In the genomic region with DNA sequence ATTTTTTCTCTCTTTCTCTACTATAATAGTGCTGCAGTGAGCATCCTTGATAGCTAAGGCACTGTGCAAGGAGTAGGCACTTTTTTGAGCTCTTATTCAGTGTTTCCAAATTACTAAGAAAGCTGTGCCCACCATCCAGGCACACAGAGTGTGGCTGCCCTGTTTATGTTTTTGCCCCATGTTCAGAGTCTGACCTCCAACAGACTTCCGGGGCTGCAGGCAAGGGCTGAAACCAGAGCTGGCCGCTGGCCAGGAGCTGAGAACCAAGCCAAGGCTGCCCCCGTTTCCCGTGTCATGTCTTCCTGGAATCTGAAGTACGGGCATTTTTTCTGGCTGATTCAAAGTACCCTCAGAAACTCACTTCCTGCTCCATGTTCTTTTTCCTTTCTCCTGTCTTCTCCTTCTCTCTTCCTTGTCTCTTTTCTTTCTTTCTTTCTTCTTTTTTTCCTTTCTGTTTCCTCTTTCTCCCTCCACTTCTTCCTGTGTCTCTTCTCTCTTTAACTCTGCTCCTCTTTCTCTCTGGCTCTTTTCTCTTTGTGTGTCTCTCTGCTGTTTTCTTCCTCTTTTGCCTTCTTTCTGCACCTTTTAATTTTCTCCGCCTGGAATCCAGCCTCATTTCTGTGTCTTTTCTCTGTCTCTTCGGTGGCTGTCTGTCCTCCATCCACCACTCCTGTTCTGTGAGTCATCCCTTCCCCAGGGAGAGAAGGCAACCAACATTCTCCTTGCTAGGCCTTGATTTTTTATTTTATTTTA, we compare ENCODE assay signal across 8 cellular contexts. TPM values are rescaled to one million over a fixed set of nuclear protein-coding genes. Genes with fewer than 3 reads are reported as not detected.
DNase-seq lines count a peak whose midpoint lies in the region; ATAC-seq and TF ChIP-seq lines count a peak whose summit lies in the region.

No MANE protein-coding gene starts in this region.

- H3K4me3 ChIP-seq in lung = no peak overlapping the region

- H3K27ac ChIP-seq in RWPE1 (peak overlapping the region; percentile 86), lung (ENCODE audit: low read depth in 1 of 2, low read length in 1 of 2) (peak overlapping the region; percentile 53 to 63)

- 21 to 22% methylated on average over 7 of the region's 7 CpGs for WGBS in lung, 2 donors

- in situ Hi-C loops in GM13977 (cut with MboI; ENCODE audit: low pct_unique_long_range_greater_than_20kb, low sequenced_read_pairs, unreplicated experiment) = no loop called here

- POLR2A ChIA-PET in RWPE1 (lab: Yijun Ruan, JAX; ENCODE audit: low non-redundant PET) = no interaction called here

- no peaks in the 10 kb centered on the region for H3K9me3 ChIP-seq in lung (ENCODE audit: control insufficient read depth in 2 of 2, insufficient read depth in 1 of 2, low read length in 1 of 2)

- DNase-seq in AML-193 (lab: John Stamatoyannopoulos, UW) = peak; percentile 67 to 75
- peak; percentile 53 for DNase-seq in GM13977 (ENCODE audit: low spot score)
- DNase-seq in RWPE1 (ENCODE audit: low spot score) = peak; percentile 65
- no peak for DNase-seq in chondrocyte (ENCODE audit: low spot score)
- DNase-seq in lung (ENCODE audit: low spot score) = peak; percentile 68
- DNase-seq in stimulated activated naive CD8-positive, alpha-beta T cell treated with anti-CD3 and anti-CD28 coated beads, Interleukin-15, amount 100 ng/mL, for 72 hours = peak; percentile 23 to 51

- peak; percentile 83 for ATAC-seq in HG03571 (IDR thresholded peaks at IDR 0.05; ENCODE audit: unreplicated experiment)
- peak; percentile 45 for ATAC-seq in lung (ENCODE audit: insufficient read depth, low FRiP score)
- peak; percentile 81 for ATAC-seq in stimulated activated naive CD8-positive, alpha-beta T cell treated with anti-CD3 and anti-CD28 coated beads, Interleukin-15, amount 100 ng/mL, for 72 hours
- no peak for ATAC-seq in HG03025 (IDR thresholded peaks at IDR 0.05; ENCODE audit: low FRiP score, unreplicated experiment)

- peaks cover 0 to 10% of the 10 kb centered on the region in 2 donors for H3K4me1 ChIP-seq in lung (ENCODE audit: control insufficient read depth in 2 of 2, insufficient read depth in 2 of 2, low read length in 2 of 2)

- H3K27ac Mint-ChIP-seq in chondrocyte (ENCODE audit: unreplicated experiment) = peak overlapping the region; percentile 100
- H3K27ac Mint-ChIP-seq in stimulated activated naive CD8-positive, alpha-beta T cell treated with anti-CD3 and anti-CD28 coated beads, Interleukin-15, amount 100 ng/mL, for 72 hours = peak overlapping the region; percentile 96 to 98

- TF ChIP-seq CTCF in GM13977 (IDR thresholded peaks at IDR 0.05; ENCODE audit: extremely low read depth, insufficient read depth, missing control alignments) = no peak
- TF ChIP-seq CTCF in RWPE1 (conservative IDR thresholded peaks at IDR 0.05; ENCODE audit: low read depth) = no peak
- TF ChIP-seq CTCF in chondrocyte (IDR thresholded peaks at IDR 0.05) = no peak
- TF ChIP-seq CTCF in lung (IDR thresholded peaks at IDR 0.05; ENCODE audit: control extremely low read depth, extremely low read depth) = no peak

- H3K36me3 ChIP-seq in lung (ENCODE audit: control insufficient read depth in 2 of 2, insufficient read depth in 2 of 2, low read length in 2 of 2) = no peaks in the 10 kb centered on the region

- no peaks in the 10 kb centered on the region for H3K27me3 Mint-ChIP-seq in chondrocyte (ENCODE audit: low read depth)
- H3K27me3 Mint-ChIP-seq in stimulated activated naive CD8-positive, alpha-beta T cell treated with anti-CD3 and anti-CD28 coated beads, Interleukin-15, amount 100 ng/mL, for 72 hours = no peaks in the 10 kb centered on the region

- H3K9me3 Mint-ChIP-seq in chondrocyte (ENCODE audit: low read depth) = no peaks in the 10 kb centered on the region
- no peaks in the 10 kb centered on the region for H3K9me3 Mint-ChIP-seq in stimulated activated naive CD8-positive, alpha-beta T cell treated with anti-CD3 and anti-CD28 coated beads, Interleukin-15, amount 100 ng/mL, for 72 hours

- H3K36me3 Mint-ChIP-seq in chondrocyte (ENCODE audit: low read depth) = no peaks in the 10 kb centered on the region

- CTCF ChIA-PET in RWPE1 (lab: Yijun Ruan, JAX) = interaction anchor here (0.5 to 0.7 kb wide), 6 partner anchors 28 to 1455 kb away, joined by 3 to 4 read pairs (median 3); no protein-coding TSS in a partner anchor

- peak overlapping the region; percentile 70 for H3K4me3 Mint-ChIP-seq in chondrocyte (ENCODE audit: unreplicated experiment)
- H3K4me3 Mint-ChIP-seq in stimulated activated naive CD8-positive, alpha-beta T cell treated with anti-CD3 and anti-CD28 coated beads, Interleukin-15, amount 100 ng/mL, for 72 hours = peak overlapping the region; percentile 78 to 83

- H3K4me1 Mint-ChIP-seq in chondrocyte (ENCODE audit: low read depth) = peaks cover 51% of the 10 kb centered on the region
- H3K4me1 Mint-ChIP-seq in stimulated activated naive CD8-positive, alpha-beta T cell treated with anti-CD3 and anti-CD28 coated beads, Interleukin-15, amount 100 ng/mL, for 72 hours = peaks cover 34% of the 10 kb centered on the region

- no peaks in the 10 kb centered on the region for H3K27me3 ChIP-seq in lung (ENCODE audit: control insufficient read depth, insufficient read depth)

RNA-seq across cellular contexts. Expression of gene KCTD14, which starts 17.0 kb away (rescaled TPM):
- total RNA-seq in chondrocyte (0.36 to 0.48 TPM (median 0.47 TPM) in 3 replicates), lung (10 to 100 TPM in 1 of 2 donors, 1 to 10 TPM in 1; 6.4 to 21.3 TPM)
- polyA plus RNA-seq in lung = 10 to 100 TPM; 14.8 to 24.0 TPM

RNA-seq across cellular contexts. Expression of gene THRSP, which starts 23.6 kb away (rescaled TPM):
- total RNA-seq in chondrocyte (not detected in 3 replicates), lung (not detected)
- under 1 TPM; 0.03 to 0.12 TPM for polyA plus RNA-seq in lung

RNA-seq across cellular contexts. Expression of gene NDUFC2, which starts 39.6 kb away (rescaled TPM):
- total RNA-seq in chondrocyte (172 to 185 TPM (median 175 TPM) in 3 replicates), lung (100 to 1,000 TPM in 1 of 2 donors, 10 to 100 TPM in 1; 55.7 to 190 TPM)
- 100 to 1,000 TPM; 160 to 182 TPM for polyA plus RNA-seq in lung

RNA-seq across cellular contexts. Expression of gene INTS4, which starts 45.6 kb away (rescaled TPM):
- total RNA-seq in chondrocyte (26.9 to 34.1 TPM (median 27.8 TPM) in 3 replicates), lung (10 to 100 TPM; 29.3 to 56.2 TPM)
- 10 to 100 TPM; 15.8 to 16.4 TPM for polyA plus RNA-seq in lung
